1 cellular context compared by ENCODE assay signal in the genomic region with DNA sequence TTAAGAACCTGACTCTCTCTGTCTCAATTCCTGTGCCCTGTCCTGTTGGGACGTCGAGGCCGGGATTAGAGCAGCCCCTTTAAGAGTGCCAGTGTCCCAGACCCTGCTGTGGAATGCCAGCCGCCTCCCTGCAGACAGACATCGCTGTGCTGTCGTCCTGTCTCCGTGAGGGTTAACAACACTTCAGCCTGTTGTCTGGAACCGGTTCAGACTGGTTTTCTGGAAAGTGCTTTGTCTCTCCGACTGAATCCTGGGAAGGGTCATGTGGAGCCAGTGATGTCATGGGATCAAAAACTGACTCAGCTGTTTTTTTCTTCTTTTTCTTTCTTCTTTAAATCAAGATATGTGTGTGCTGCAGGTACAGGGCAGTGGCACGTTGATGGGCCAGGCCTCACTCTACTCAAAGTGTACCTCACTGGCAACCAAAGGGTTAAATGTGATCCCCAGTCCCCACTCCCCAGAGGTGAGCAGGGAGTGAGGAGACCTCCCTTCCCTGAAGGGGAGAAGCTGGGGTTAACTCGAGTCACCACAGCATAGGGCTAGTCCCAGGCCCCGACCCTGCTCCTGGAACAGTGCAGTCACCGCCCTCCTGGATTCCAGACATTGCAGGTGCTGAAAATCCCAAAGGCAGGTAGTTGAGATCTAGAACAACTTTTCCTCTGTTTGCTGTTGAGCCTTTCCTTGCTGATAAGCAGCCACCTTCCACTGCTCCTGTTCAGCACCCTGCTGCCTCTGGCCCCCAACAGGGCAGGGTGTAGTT.
TF ChIP-seq lines count a peak whose summit lies in the region.

No MANE protein-coding gene starts in this region.

TF ChIP-seq in IMR-90, 13 proteins besides CTCF, POLR2A, EP300 and RAD21 (continued from another document):
- TF ChIP-seq, protein P1, sequence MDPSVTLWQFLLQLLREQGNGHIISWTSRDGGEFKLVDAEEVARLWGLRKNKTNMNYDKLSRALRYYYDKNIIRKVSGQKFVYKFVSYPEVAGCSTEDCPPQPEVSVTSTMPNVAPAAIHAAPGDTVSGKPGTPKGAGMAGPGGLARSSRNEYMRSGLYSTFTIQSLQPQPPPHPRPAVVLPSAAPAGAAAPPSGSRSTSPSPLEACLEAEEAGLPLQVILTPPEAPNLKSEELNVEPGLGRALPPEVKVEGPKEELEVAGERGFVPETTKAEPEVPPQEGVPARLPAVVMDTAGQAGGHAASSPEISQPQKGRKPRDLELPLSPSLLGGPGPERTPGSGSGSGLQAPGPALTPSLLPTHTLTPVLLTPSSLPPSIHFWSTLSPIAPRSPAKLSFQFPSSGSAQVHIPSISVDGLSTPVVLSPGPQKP (IDR thresholded peaks at IDR 0.05; ENCODE audit: borderline replicate concordance, low read depth, low read length) = no peak
- TF ChIP-seq RCOR1 (IDR thresholded peaks at IDR 0.05; ENCODE audit: insufficient replicate concordance, low read length) = no peak
- TF ChIP-seq CEBPB (IDR thresholded peaks at IDR 0.05; ENCODE audit: low read depth, low read length) = no peak
- no peak for TF ChIP-seq CHD1 (IDR thresholded peaks at IDR 0.05; ENCODE audit: low read depth, low read length)
- TF ChIP-seq, protein P2, sequence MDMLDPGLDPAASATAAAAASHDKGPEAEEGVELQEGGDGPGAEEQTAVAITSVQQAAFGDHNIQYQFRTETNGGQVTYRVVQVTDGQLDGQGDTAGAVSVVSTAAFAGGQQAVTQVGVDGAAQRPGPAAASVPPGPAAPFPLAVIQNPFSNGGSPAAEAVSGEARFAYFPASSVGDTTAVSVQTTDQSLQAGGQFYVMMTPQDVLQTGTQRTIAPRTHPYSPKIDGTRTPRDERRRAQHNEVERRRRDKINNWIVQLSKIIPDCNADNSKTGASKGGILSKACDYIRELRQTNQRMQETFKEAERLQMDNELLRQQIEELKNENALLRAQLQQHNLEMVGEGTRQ (IDR thresholded peaks at IDR 0.05; ENCODE audit: low read depth, low read length) = peak; percentile 85
- TF ChIP-seq RFX5 (IDR thresholded peaks at IDR 0.05; ENCODE audit: low read depth, low read length) = no peak
- TF ChIP-seq BHLHE40 (IDR thresholded peaks at IDR 0.05; ENCODE audit: low read depth, low read length) = no peak
- no peak for TF ChIP-seq MXI1 (IDR thresholded peaks at IDR 0.05; ENCODE audit: borderline replicate concordance, low read depth, low read length)
- TF ChIP-seq MAFK (IDR thresholded peaks at IDR 0.05; ENCODE audit: low read depth, low read length) = peak; percentile 94
